Comparison of ENCODE assay signal across 1 cellular context in genomic region chr20:53578492-53579222, GRCh38.
TF ChIP-seq lines count a peak whose summit lies in the region.

No MANE protein-coding gene starts in this region.

TF ChIP-seq in HepG2, 621 proteins besides CTCF, POLR2A, EP300 and RAD21 (continued from another document and continues in another):
- TF ChIP-seq ZNF609 (CRISPR knock-in tag; IDR thresholded peaks at IDR 0.05; ENCODE audit: borderline replicate concordance) (no peak), ZKSCAN1 (IDR thresholded peaks at IDR 0.05; ENCODE audit: low read length) (no peak), TEF (CRISPR knock-in tag; IDR thresholded peaks at IDR 0.05) (no peak), ZNF17 (CRISPR knock-in tag; IDR thresholded peaks at IDR 0.05) (no peak), NKX3-1 (CRISPR knock-in tag; IDR thresholded peaks at IDR 0.05) (peak; percentile 50; the same call in 1 of the 2 replicates), ZBTB34 (CRISPR knock-in tag; IDR thresholded peaks at IDR 0.05) (0 out of 2 replicates have a peak, but pooled peaks have one; percentile 3), ZNF136 (CRISPR knock-in tag; IDR thresholded peaks at IDR 0.05; ENCODE audit: low read depth) (no peak), ZNF773 (CRISPR knock-in tag; IDR thresholded peaks at IDR 0.05; ENCODE audit: borderline replicate concordance) (0 out of 2 replicates have a peak, but pooled peaks have one; percentile 62), ZNF672 (CRISPR knock-in tag; IDR thresholded peaks at IDR 0.05) (no peak), ZNF234 (CRISPR knock-in tag; conservative IDR thresholded peaks at IDR 0.05) (no peak), ZNF142 (CRISPR knock-in tag; IDR thresholded peaks at IDR 0.05) (no peak), JUNB (CRISPR knock-in tag; IDR thresholded peaks at IDR 0.05; ENCODE audit: borderline replicate concordance) (no peak; the same call in 1 of the 2 replicates), ZNF318 (CRISPR knock-in tag; IDR thresholded peaks at IDR 0.05) (no peak), ZC3H4 (CRISPR knock-in tag; IDR thresholded peaks at IDR 0.05; ENCODE audit: borderline replicate concordance) (0 out of 2 replicates have a peak, but pooled peaks have one; percentile 58), PAWR (CRISPR knock-in tag; IDR thresholded peaks at IDR 0.05; ENCODE audit: borderline replicate concordance) (no peak), NFKB2 (CRISPR knock-in tag; IDR thresholded peaks at IDR 0.05; ENCODE audit: borderline replicate concordance) (no peak), ZFP36L2 (CRISPR knock-in tag; IDR thresholded peaks at IDR 0.05) (no peak), ZC3H13 (CRISPR knock-in tag; IDR thresholded peaks at IDR 0.05) (0 out of 2 replicates have a peak, but pooled peaks have one; percentile 34), ZNF597 (CRISPR knock-in tag; IDR thresholded peaks at IDR 0.05) (0 out of 2 replicates have a peak, but pooled peaks have one; percentile 39), ZNF704 (CRISPR knock-in tag; IDR thresholded peaks at IDR 0.05; ENCODE audit: borderline replicate concordance) (no peak), ZNF263 (CRISPR knock-in tag; IDR thresholded peaks at IDR 0.05) (0 out of 2 replicates have a peak, but pooled peaks have one; percentile 37), RBAK (CRISPR knock-in tag; IDR thresholded peaks at IDR 0.05) (no peak), MAF1 (CRISPR knock-in tag; IDR thresholded peaks at IDR 0.05; ENCODE audit: borderline replicate concordance) (0 out of 2 replicates have a peak, but pooled peaks have one; percentile 2), HOXD1 (CRISPR knock-in tag; IDR thresholded peaks at IDR 0.05) (0 out of 2 replicates have a peak, but pooled peaks have one; percentile 17), ZFP1 (CRISPR knock-in tag; IDR thresholded peaks at IDR 0.05) (peak; percentile 76; the same call in 1 of the 2 replicates), TBL1XR1 (IDR thresholded peaks at IDR 0.05; ENCODE audit: borderline replicate concordance, low read length, partially characterized antibody) (peak; percentile 12), ZNF205 (CRISPR knock-in tag; IDR thresholded peaks at IDR 0.05) (no peak), ZNF33A (CRISPR knock-in tag; IDR thresholded peaks at IDR 0.05; ENCODE audit: borderline replicate concordance) (no peak)
